Comparison of ENCODE assay signal across 1 cellular context in the genomic region with DNA sequence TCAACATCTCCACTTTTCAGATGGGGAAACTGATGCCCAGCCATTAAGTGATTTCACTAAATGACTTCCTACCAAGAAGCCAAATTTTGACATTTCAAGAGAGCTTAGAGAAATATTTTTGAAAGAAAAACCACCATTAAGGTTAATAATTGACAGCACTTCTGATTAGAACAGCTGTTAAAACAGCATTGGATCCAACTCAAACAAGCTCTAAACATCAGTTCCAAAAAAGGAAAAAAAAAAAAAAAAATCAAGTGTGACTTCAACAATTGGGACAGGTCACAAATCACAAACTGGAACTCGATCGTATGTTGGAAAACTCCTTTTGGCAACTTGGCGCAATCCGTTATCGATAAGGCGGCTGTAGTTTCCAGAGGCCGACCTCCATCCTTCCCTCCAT.
TF ChIP-seq lines count a peak whose summit lies in the region.

No MANE protein-coding gene starts in this region.

TF ChIP-seq in A549, 52 proteins besides CTCF, POLR2A, EP300 and RAD21 (continued from another document):
- TF ChIP-seq, protein P1, sequence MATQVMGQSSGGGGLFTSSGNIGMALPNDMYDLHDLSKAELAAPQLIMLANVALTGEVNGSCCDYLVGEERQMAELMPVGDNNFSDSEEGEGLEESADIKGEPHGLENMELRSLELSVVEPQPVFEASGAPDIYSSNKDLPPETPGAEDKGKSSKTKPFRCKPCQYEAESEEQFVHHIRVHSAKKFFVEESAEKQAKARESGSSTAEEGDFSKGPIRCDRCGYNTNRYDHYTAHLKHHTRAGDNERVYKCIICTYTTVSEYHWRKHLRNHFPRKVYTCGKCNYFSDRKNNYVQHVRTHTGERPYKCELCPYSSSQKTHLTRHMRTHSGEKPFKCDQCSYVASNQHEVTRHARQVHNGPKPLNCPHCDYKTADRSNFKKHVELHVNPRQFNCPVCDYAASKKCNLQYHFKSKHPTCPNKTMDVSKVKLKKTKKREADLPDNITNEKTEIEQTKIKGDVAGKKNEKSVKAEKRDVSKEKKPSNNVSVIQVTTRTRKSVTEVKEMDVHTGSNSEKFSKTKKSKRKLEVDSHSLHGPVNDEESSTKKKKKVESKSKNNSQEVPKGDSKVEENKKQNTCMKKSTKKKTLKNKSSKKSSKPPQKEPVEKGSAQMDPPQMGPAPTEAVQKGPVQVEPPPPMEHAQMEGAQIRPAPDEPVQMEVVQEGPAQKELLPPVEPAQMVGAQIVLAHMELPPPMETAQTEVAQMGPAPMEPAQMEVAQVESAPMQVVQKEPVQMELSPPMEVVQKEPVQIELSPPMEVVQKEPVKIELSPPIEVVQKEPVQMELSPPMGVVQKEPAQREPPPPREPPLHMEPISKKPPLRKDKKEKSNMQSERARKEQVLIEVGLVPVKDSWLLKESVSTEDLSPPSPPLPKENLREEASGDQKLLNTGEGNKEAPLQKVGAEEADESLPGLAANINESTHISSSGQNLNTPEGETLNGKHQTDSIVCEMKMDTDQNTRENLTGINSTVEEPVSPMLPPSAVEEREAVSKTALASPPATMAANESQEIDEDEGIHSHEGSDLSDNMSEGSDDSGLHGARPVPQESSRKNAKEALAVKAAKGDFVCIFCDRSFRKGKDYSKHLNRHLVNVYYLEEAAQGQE (IDR thresholded peaks at IDR 0.05): no peak
- no peak for TF ChIP-seq NPAS2 (CRISPR knock-in tag; IDR thresholded peaks at IDR 0.05; ENCODE audit: borderline replicate concordance)
- TF ChIP-seq SREBF2 (IDR thresholded peaks at IDR 0.05): no peak
- TF ChIP-seq JUNB (IDR thresholded peaks at IDR 0.05): no peak
